ENCODE assay signal across 1 cellular context in the genomic region with DNA sequence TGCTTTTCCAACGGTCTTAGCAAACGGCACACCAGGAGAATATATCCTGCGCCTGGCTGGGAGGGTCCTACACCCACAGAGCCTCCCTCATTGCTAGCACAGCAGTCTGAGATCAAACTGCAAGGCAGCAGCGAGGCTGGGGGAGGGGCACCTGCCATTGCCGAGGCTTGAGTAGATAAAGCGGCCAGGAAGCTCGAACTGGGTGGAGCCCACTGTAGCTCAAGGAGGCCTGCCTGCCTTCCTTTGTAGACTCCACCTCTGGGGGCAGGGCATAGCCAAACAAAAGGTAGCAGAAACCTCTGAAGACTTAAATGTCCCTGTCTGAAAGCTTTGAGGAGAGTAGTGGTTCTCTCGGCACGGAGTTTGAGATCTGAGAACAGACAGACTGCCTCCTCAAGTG. TPM values are rescaled to one million over a fixed set of nuclear protein-coding genes. Genes with fewer than 3 reads are reported as not detected.
"Had no signal": no experiment of that assay in that cellular context is flagged by ENCODE, and none has a peak within 500 bp of the region (broad histone marks: within the 10 kb centered on the region; RNA-seq: fewer than 3 reads in every experiment).

No MANE protein-coding gene starts in this region.

RNA-seq across cellular contexts. Expression of gene HPDL, which starts 41.8 kb away (rescaled TPM):
- total RNA-seq: HT1080 had no signal
